Comparison of ENCODE assay signal across 2 cellular contexts in the genomic region with DNA sequence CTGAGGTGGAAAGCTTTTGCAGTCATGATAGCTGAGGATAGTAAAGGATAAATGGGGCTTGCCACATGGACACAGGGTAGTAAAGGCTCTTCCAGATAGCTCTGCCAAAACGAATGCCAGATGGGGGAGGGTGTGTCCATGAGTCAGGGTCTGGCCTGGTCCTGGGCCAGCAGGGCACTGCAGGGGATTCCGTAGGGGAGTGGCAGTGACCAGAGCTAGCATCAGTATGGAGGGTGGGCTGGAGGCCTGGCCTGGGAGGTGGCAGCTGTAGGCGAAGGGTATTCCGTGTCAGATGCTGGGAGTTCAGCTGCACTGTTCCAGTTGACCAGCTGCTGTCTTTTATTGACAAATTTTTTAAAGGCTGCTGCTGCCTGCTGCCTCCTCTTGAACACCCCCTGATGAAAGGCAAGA.
A peak's percentile ranks its signal among the peaks of the same experiment; 100 is the strongest.
TF ChIP-seq lines count a peak whose summit lies in the region.

No MANE protein-coding gene starts in this region.

TF ChIP-seq in SK-N-SH, 30 proteins besides CTCF, POLR2A, EP300 and RAD21:
- 0 out of 2 replicates have a peak, but pooled peaks have one; percentile 17 for TF ChIP-seq MAX (IDR thresholded peaks at IDR 0.05; ENCODE audit: low read depth)
- TF ChIP-seq NFIC (IDR thresholded peaks at IDR 0.05; ENCODE audit: borderline replicate concordance): peak; percentile 79
- TF ChIP-seq TCF12 (IDR thresholded peaks at IDR 0.05): peak; percentile 62; the same call in 1 of the 2 replicates
- no peak for TF ChIP-seq FOXJ3 (CRISPR knock-in tag; IDR thresholded peaks at IDR 0.05)
- TF ChIP-seq GABPA (IDR thresholded peaks at IDR 0.05; ENCODE audit: low read depth): no peak
- TF ChIP-seq, protein P1, sequence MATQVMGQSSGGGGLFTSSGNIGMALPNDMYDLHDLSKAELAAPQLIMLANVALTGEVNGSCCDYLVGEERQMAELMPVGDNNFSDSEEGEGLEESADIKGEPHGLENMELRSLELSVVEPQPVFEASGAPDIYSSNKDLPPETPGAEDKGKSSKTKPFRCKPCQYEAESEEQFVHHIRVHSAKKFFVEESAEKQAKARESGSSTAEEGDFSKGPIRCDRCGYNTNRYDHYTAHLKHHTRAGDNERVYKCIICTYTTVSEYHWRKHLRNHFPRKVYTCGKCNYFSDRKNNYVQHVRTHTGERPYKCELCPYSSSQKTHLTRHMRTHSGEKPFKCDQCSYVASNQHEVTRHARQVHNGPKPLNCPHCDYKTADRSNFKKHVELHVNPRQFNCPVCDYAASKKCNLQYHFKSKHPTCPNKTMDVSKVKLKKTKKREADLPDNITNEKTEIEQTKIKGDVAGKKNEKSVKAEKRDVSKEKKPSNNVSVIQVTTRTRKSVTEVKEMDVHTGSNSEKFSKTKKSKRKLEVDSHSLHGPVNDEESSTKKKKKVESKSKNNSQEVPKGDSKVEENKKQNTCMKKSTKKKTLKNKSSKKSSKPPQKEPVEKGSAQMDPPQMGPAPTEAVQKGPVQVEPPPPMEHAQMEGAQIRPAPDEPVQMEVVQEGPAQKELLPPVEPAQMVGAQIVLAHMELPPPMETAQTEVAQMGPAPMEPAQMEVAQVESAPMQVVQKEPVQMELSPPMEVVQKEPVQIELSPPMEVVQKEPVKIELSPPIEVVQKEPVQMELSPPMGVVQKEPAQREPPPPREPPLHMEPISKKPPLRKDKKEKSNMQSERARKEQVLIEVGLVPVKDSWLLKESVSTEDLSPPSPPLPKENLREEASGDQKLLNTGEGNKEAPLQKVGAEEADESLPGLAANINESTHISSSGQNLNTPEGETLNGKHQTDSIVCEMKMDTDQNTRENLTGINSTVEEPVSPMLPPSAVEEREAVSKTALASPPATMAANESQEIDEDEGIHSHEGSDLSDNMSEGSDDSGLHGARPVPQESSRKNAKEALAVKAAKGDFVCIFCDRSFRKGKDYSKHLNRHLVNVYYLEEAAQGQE (IDR thresholded peaks at IDR 0.05; ENCODE audit: low read depth, low read length): 0 out of 2 replicates have a peak, but pooled peaks have one; percentile 1
- TF ChIP-seq FOSL2 (IDR thresholded peaks at IDR 0.05; ENCODE audit: borderline replicate concordance, low read depth): peak; percentile 49; the same call in 1 of the 2 replicates

TF ChIP-seq in WTC11, 78 proteins besides CTCF, POLR2A, EP300 and RAD21:
- TF ChIP-seq RELA (CRISPR knock-in tag; IDR thresholded peaks at IDR 0.05; ENCODE audit: borderline replicate concordance) (no peak), CREM (CRISPR knock-in tag; IDR thresholded peaks at IDR 0.05) (no peak), SP1 (CRISPR knock-in tag; conservative IDR thresholded peaks at IDR 0.05) (no peak)
